ENCODE assay signal across 8 cellular contexts in genomic region chr18:53567935-53568574, GRCh38.
A peak's percentile ranks its signal among the peaks of the same experiment; 100 is the strongest.
DNase-seq lines count a peak whose midpoint lies in the region; ATAC-seq and FAIRE-seq lines count a peak whose summit lies in the region.

No MANE protein-coding gene starts in this region.

- DNase-seq in Right ventricle myocardium inferior (ENCODE audit: missing footprints) (no peak), cardiac septum (ENCODE audit: low spot score) (no peak), HuH-7.5 (ENCODE audit: low spot score) (peak; percentile 7), SK-N-DZ (ENCODE audit: low spot score) (peak; percentile 24), frontal cortex (ENCODE audit: low spot score in 2 of 2) (peak; percentile 9 to 12), sciatic nerve (ENCODE audit: low spot score) (no peak), NCI-H2029 treated with DMSO at 0.1 percent for 48 hours (lab: John Stamatoyannopoulos, UW) (no peak)
- DNase-seq in activated CD4-positive, alpha-beta T cell treated with anti-CD3 and anti-CD28 coated beads, Interleukin-2, amount 50 U/mL, for 48 hours: no peak

- intact Hi-C loops in Right ventricle myocardium inferior (cut with DNase I) (loop anchor here (5.0 kb wide), 2 partner anchors 69 to 549 kb away; no protein-coding TSS in a partner anchor), cardiac septum (cut with DNase I) (loop anchor here (10.0 kb wide), 1 partner anchor 547 kb away; no protein-coding TSS in a partner anchor), sciatic nerve (cut with DNase I) (no loop called here)

- ATAC-seq in Right ventricle myocardium inferior (peak; percentile 46), sciatic nerve (peak; percentile 26)

- FAIRE-seq in frontal cortex (lab: Jason Lieb, UNC): no peak

Comparison
In these comparisons a context has a peak if more than half of its experiments do, and no peak if none do; other contexts are left out.
1. DNase-seq: peak in HuH-7.5 (single experiment), SK-N-DZ (single experiment) and frontal cortex (2 of 2); none in Right ventricle myocardium inferior (single experiment), cardiac septum (single experiment), sciatic nerve (single experiment), NCI-H2029 treated with DMSO at 0.1 percent for 48 hours (single experiment) and activated CD4-positive, alpha-beta T cell treated with anti-CD3 and anti-CD28 coated beads, Interleukin-2, amount 50 U/mL, for 48 hours (0 of 2).